9 cellular contexts compared by ENCODE assay signal in genomic region chr16:67542464-67542863, GRCh38. TPM values are rescaled to one million over a fixed set of nuclear protein-coding genes. Genes with fewer than 3 reads are reported as not detected.
A peak's percentile ranks its signal among the peaks of the same experiment; 100 is the strongest.
DNase-seq lines count a peak whose midpoint lies in the region; ATAC-seq and TF ChIP-seq lines count a peak whose summit lies in the region.
"Had no signal": no experiment of that assay in that cellular context is flagged by ENCODE, and none has a peak within 500 bp of the region (broad histone marks: within the 10 kb centered on the region; RNA-seq: fewer than 3 reads in every experiment).

No MANE protein-coding gene starts in this region.

- peak; percentile 86 for DNase-seq in GM13977 (ENCODE audit: low spot score)
- peak; percentile 74 for DNase-seq in MM.1S
- peak; percentile 89 for DNase-seq in activated CD4-positive, alpha-beta T cell treated with anti-CD3 and anti-CD28 coated beads, Interleukin-2, amount 10 ng/mL, durations not matched to agents 7 days and 5 days
- DNase-seq in endothelial cell (ENCODE audit: low spot score) = no peak
- DNase-seq in stimulated activated CD4-positive, alpha-beta T cell treated with anti-CD3 and anti-CD28 coated beads, Interleukin-12 subunit alpha, Interleukin-12 subunit beta, amount 100 ng/mL, for 48 hours (ENCODE audit: low read depth in 2 of 3, low spot score in 1 of 3) = peak in 2 of 3 donors; percentile 48 to 53
- no peak for DNase-seq in NCI-H2196 (lab: John Stamatoyannopoulos, UW; ENCODE audit: unreplicated experiment)
- DNase-seq in NCI-H1105 treated with DMSO at 0.1 percent for 48 hours (lab: John Stamatoyannopoulos, UW) = no peak

- peaks cover 52% of the 10 kb centered on the region for H3K4me1 ChIP-seq in MM.1S (ENCODE audit: low read length)

- no peaks in the 10 kb centered on the region for H3K9me3 ChIP-seq in MM.1S (replicated peaks; ENCODE audit: insufficient read depth, low read length)

- H3K4me3 ChIP-seq in MM.1S (ENCODE audit: low read length) = no peak overlapping the region

- H3K9me3 Mint-ChIP-seq in activated CD4-positive, alpha-beta T cell treated with anti-CD3 and anti-CD28 coated beads, Interleukin-2, amount 10 ng/mL, durations not matched to agents 7 days and 5 days = no peaks in the 10 kb centered on the region
- no peaks in the 10 kb centered on the region for H3K9me3 Mint-ChIP-seq in endothelial cell (ENCODE audit: unreplicated experiment)

- no peak overlapping the region for H3K4me2 ChIP-seq in MM.1S (ENCODE audit: low read depth, low read length)

- no peak for ATAC-seq in HG02678 (IDR thresholded peaks at IDR 0.05; ENCODE audit: unreplicated experiment)

- H3K36me3 Mint-ChIP-seq in activated CD4-positive, alpha-beta T cell treated with anti-CD3 and anti-CD28 coated beads, Interleukin-2, amount 10 ng/mL, durations not matched to agents 7 days and 5 days (ENCODE audit: low read depth) = peaks cover 15% of the 10 kb centered on the region
- peaks cover 58% of the 10 kb centered on the region for H3K36me3 Mint-ChIP-seq in endothelial cell (ENCODE audit: low read depth, unreplicated experiment)

- CTCF ChIA-PET in activated CD4-positive, alpha-beta T cell treated with anti-CD3 and anti-CD28 coated beads, Interleukin-2, amount 10 ng/mL, durations not matched to agents 7 days and 5 days (lab: Charles Lee) = interaction anchor here (1.3 kb wide), 1 partner anchor 21 kb away, joined by 6 read pairs; no protein-coding TSS in a partner anchor

- no peaks in the 10 kb centered on the region for H3K27me3 ChIP-seq in MM.1S (replicated peaks; ENCODE audit: insufficient read depth, low read length)

- in situ Hi-C loops in GM13977 (cut with MboI; ENCODE audit: low pct_unique_long_range_greater_than_20kb, low sequenced_read_pairs, unreplicated experiment) = loop anchor here (25.0 kb wide), 1 partner anchor 370 kb away; no protein-coding TSS in a partner anchor

- no peak overlapping the region for H3K27ac ChIP-seq in MM.1S (ENCODE audit: low read length)

- no peaks in the 10 kb centered on the region for H3K27me3 Mint-ChIP-seq in activated CD4-positive, alpha-beta T cell treated with anti-CD3 and anti-CD28 coated beads, Interleukin-2, amount 10 ng/mL, durations not matched to agents 7 days and 5 days
- peaks cover 34% of the 10 kb centered on the region for H3K27me3 Mint-ChIP-seq in endothelial cell (ENCODE audit: unreplicated experiment)

- peak overlapping the region; percentile 16 for H3K27ac Mint-ChIP-seq in activated CD4-positive, alpha-beta T cell treated with anti-CD3 and anti-CD28 coated beads, Interleukin-2, amount 10 ng/mL, durations not matched to agents 7 days and 5 days
- H3K27ac Mint-ChIP-seq in endothelial cell (ENCODE audit: unreplicated experiment) = peak overlapping the region; percentile 57

- H3K4me1 Mint-ChIP-seq in activated CD4-positive, alpha-beta T cell treated with anti-CD3 and anti-CD28 coated beads, Interleukin-2, amount 10 ng/mL, durations not matched to agents 7 days and 5 days = peaks cover 47% of the 10 kb centered on the region
- peaks cover 44% of the 10 kb centered on the region for H3K4me1 Mint-ChIP-seq in endothelial cell (ENCODE audit: unreplicated experiment)

- H3F3A ChIP-seq in MM.1S (ENCODE audit: insufficient read depth, low read length) = peaks cover 34% of the 10 kb centered on the region

- H3K9ac ChIP-seq in MM.1S (ENCODE audit: low read length) = no peak overlapping the region

- TF ChIP-seq CTCF in GM13977 (IDR thresholded peaks at IDR 0.05; ENCODE audit: extremely low read depth, insufficient read depth, missing control alignments) (no peak), MM.1S (IDR thresholded peaks at IDR 0.05; ENCODE audit: low read length) (no peak), endothelial cell (IDR thresholded peaks at IDR 0.05; ENCODE audit: unreplicated experiment) (no peak)

- H3K9me2 ChIP-seq in MM.1S (replicated peaks; ENCODE audit: insufficient read depth, low read length) = no peaks in the 10 kb centered on the region

- no peaks in the 10 kb centered on the region for H3K36me3 ChIP-seq in MM.1S (replicated peaks; ENCODE audit: insufficient read depth, low read length)

- no peak overlapping the region for H3K4me3 Mint-ChIP-seq in activated CD4-positive, alpha-beta T cell treated with anti-CD3 and anti-CD28 coated beads, Interleukin-2, amount 10 ng/mL, durations not matched to agents 7 days and 5 days
- H3K4me3 Mint-ChIP-seq in endothelial cell (ENCODE audit: unreplicated experiment) = peak overlapping the region; percentile 81

- no peak overlapping the region for H2AFZ ChIP-seq in MM.1S (ENCODE audit: low read length)

- no peaks in the 10 kb centered on the region for H4K20me1 ChIP-seq in MM.1S (ENCODE audit: insufficient read depth, low read length)

- POLR2A ChIA-PET in activated CD4-positive, alpha-beta T cell treated with anti-CD3 and anti-CD28 coated beads, Interleukin-2, amount 10 ng/mL, durations not matched to agents 7 days and 5 days (lab: Charles Lee) = no interaction called here

- H3K79me2 ChIP-seq in MM.1S (ENCODE audit: low read length) = peaks cover 37% of the 10 kb centered on the region

RNA-seq across cellular contexts. Expression of gene RIPOR1, which starts 13.8 kb away (rescaled TPM):
- 10 to 100 TPM; 12.8 to 15.8 TPM for total RNA-seq in activated CD4-positive, alpha-beta T cell treated with anti-CD3 and anti-CD28 coated beads, Interleukin-2, amount 10 ng/mL, durations not matched to agents 7 days and 5 days
- 184 TPM for total RNA-seq in endothelial cell (ENCODE audit: unreplicated experiment)

RNA-seq across cellular contexts. Expression of gene CTCF, which starts 19.9 kb away (rescaled TPM):
- 10 to 100 TPM; 87.1 to 98.5 TPM for total RNA-seq in activated CD4-positive, alpha-beta T cell treated with anti-CD3 and anti-CD28 coated beads, Interleukin-2, amount 10 ng/mL, durations not matched to agents 7 days and 5 days
- 40.1 TPM for total RNA-seq in endothelial cell (ENCODE audit: unreplicated experiment)

RNA-seq across cellular contexts. Expression of gene AGRP, which starts 59.1 kb away (rescaled TPM):
- total RNA-seq in activated CD4-positive, alpha-beta T cell treated with anti-CD3 and anti-CD28 coated beads, Interleukin-2, amount 10 ng/mL, durations not matched to agents 7 days and 5 days = not detected
- not detected for total RNA-seq in endothelial cell (ENCODE audit: unreplicated experiment)
- total RNA-seq: liver had no signal

Comparison
In these comparisons a context has a peak if more than half of its experiments do, and no peak if none do; other contexts are left out.
1. DNase-seq: peak in GM13977 (single experiment), MM.1S (single experiment), activated CD4-positive, alpha-beta T cell treated with anti-CD3 and anti-CD28 coated beads, Interleukin-2, amount 10 ng/mL, durations not matched to agents 7 days and 5 days (single experiment) and stimulated activated CD4-positive, alpha-beta T cell treated with anti-CD3 and anti-CD28 coated beads, Interleukin-12 subunit alpha, Interleukin-12 subunit beta, amount 100 ng/mL, for 48 hours (2 of 3); none in endothelial cell (single experiment), NCI-H2196 (single experiment) and NCI-H1105 treated with DMSO at 0.1 percent for 48 hours (single experiment).
2. RNA of gene RIPOR1, which starts 13.8 kb away (total RNA-seq): 184 TPM in endothelial cell (single experiment); 12.8 to 15.8 TPM in activated CD4-positive, alpha-beta T cell treated with anti-CD3 and anti-CD28 coated beads, Interleukin-2, amount 10 ng/mL, durations not matched to agents 7 days and 5 days; every median in the first group is over 10 times any median in the second.